Comparison of ENCODE assay signal across 14 cellular contexts in the genomic region with DNA sequence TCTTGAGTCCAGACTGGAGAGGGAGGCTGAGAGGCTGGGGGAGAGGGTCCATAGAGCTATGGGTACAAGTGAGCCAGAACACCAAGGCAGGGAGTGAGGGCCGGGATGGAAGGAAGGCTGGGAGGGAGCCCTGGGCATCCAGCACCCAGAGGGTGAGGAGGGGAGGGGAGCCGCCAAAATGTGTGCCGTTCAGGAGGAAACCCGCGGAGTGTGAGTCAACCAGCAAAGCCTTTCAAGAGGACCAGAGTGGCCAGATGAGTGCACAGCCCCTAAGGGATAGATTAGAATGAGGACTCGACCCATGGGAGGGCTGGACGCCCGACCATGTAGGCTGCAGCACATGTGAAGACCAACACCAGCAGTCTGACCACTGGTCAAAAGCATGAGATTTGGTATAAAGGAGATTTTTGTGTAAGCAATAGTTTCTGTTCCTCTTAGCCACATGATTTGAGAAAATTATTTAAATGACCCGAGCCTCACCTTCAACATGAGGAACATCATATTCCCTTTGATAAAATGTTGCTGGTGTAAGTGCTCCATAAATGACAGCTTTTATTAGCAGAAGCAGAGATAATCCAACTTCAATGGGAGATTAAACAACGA.
A peak's percentile ranks its signal among the peaks of the same experiment; 100 is the strongest.
DNase-seq lines count a peak whose midpoint lies in the region; ATAC-seq and TF ChIP-seq lines count a peak whose summit lies in the region.
"Had no signal": no experiment of that assay in that cellular context is flagged by ENCODE, and none has a peak within 500 bp of the region (broad histone marks: within the 10 kb centered on the region; RNA-seq: fewer than 3 reads in every experiment).

No MANE protein-coding gene starts in this region.

- H3K4ac ChIP-seq in mesenchymal stem cell (ENCODE audit: low read depth in 1 of 2, low read length in 2 of 2), result no peak overlapping the region

- H4K8ac ChIP-seq in mesenchymal stem cell (ENCODE audit: low read length), result no peak overlapping the region

- no peak overlapping the region for H3K4me3 ChIP-seq in OCI-LY3 (ENCODE audit: low read length)
- no peak overlapping the region for H3K4me3 ChIP-seq in mesenchymal stem cell (ENCODE audit: insufficient read depth in 1 of 2, low read depth in 1 of 2, low read length in 2 of 2)
- H3K4me3 ChIP-seq: SJCRH30 had no signal

- H2AFZ ChIP-seq in OCI-LY3 (ENCODE audit: low read depth, low read length) (no peak overlapping the region), mesenchymal stem cell (ENCODE audit: low read depth, low read length) (no peak overlapping the region)

- H3K79me1 ChIP-seq in mesenchymal stem cell (replicated peaks; ENCODE audit: low read length, poor library complexity, severe bottlenecking), result no peaks in the 10 kb centered on the region

- H3K36me3 ChIP-seq in OCI-LY3 (replicated peaks; ENCODE audit: low read depth, low read length), result no peaks in the 10 kb centered on the region
- no peaks in the 10 kb centered on the region for H3K36me3 ChIP-seq in mesenchymal stem cell (ENCODE audit: control insufficient read depth in 1 of 2, insufficient read depth in 2 of 2, low read depth in 1 of 2, low read length in 2 of 2)
- H3K36me3 ChIP-seq: SJCRH30, WERI-Rb-1 had no signal

- H4K20me1 ChIP-seq in OCI-LY3 (ENCODE audit: insufficient read depth, low read length), result no peaks in the 10 kb centered on the region

- peak overlapping the region in 1 of 2 experiments; percentile 29 for H2BK12ac ChIP-seq in mesenchymal stem cell (ENCODE audit: low read length in 2 of 2)

- H3K4me2 ChIP-seq in OCI-LY3 (ENCODE audit: low read length), result peak overlapping the region; percentile 9; the same call in 1 of the 2 replicates
- H3K4me2 ChIP-seq in mesenchymal stem cell (ENCODE audit: low read length, poor library complexity, severe bottlenecking), result peak overlapping the region; percentile 50

- H2BK5ac ChIP-seq in mesenchymal stem cell (ENCODE audit: low read depth, low read length, poor library complexity, severe bottlenecking), result no peak overlapping the region

- TF ChIP-seq CTCF in OCI-LY3 (IDR thresholded peaks at IDR 0.05; ENCODE audit: low read depth, low read length), result no peak

- no peaks in the 10 kb centered on the region for H3K79me2 ChIP-seq in OCI-LY3 (ENCODE audit: low read length)

- H3K27ac ChIP-seq in OCI-LY3 (ENCODE audit: low read length) (no peak overlapping the region), mesenchymal stem cell (ENCODE audit: low read length, poor library complexity, severe bottlenecking) (peak overlapping the region; percentile 38)
- H3K27ac ChIP-seq: SJCRH30, WERI-Rb-1 had no signal

- 82% methylated on average over 9 of the region's 10 CpGs for WGBS in mesenchymal stem cell

- H2AK5ac ChIP-seq in mesenchymal stem cell (ENCODE audit: low read length, severe bottlenecking), result peak overlapping the region; percentile 44

- H3K9ac ChIP-seq in OCI-LY3 (ENCODE audit: low read length) (no peak overlapping the region), mesenchymal stem cell (ENCODE audit: low read length) (no peak overlapping the region)

- ATAC-seq in GM19463 (IDR thresholded peaks at IDR 0.05; ENCODE audit: unreplicated experiment) (peak; percentile 28), HG03439 (IDR thresholded peaks at IDR 0.05; ENCODE audit: unreplicated experiment) (no peak), HG03139 (IDR thresholded peaks at IDR 0.05; ENCODE audit: unreplicated experiment) (no peak)

- H3K27me3 ChIP-seq in OCI-LY3 (ENCODE audit: low read depth, low read length) (no peaks in the 10 kb centered on the region), mesenchymal stem cell (ENCODE audit: control insufficient read depth in 1 of 2, insufficient read depth in 1 of 2, low read length in 2 of 2) (no peaks in the 10 kb centered on the region)
- H3K27me3 ChIP-seq: SJCRH30 had no signal

- H3K23ac ChIP-seq in mesenchymal stem cell (ENCODE audit: low read length in 2 of 2), result no peak overlapping the region

- no peaks in the 10 kb centered on the region for H3K9me3 ChIP-seq in OCI-LY3 (ENCODE audit: insufficient read depth, low read length)
- H3K9me3 ChIP-seq in mesenchymal stem cell (ENCODE audit: control insufficient read depth, low read length), result peaks cover 5% of the 10 kb centered on the region
- H3K9me3 ChIP-seq: SJCRH30 had no signal

- no peak overlapping the region for H2BK120ac ChIP-seq in mesenchymal stem cell (ENCODE audit: low read depth, low read length)

- no peak overlapping the region for H2BK15ac ChIP-seq in mesenchymal stem cell (ENCODE audit: low read depth, poor library complexity, severe bottlenecking)

- no peak overlapping the region for H3K18ac ChIP-seq in mesenchymal stem cell (ENCODE audit: low read depth in 1 of 2, low read length in 2 of 2)

- H3K14ac ChIP-seq in mesenchymal stem cell (ENCODE audit: low read length in 2 of 2), result no peak overlapping the region

- DNase-seq in Daoy (ENCODE audit: low read depth) (peak; percentile 78), mesenchymal stem cell (no peak)
- no peak for DNase-seq in stimulated activated CD8-positive, alpha-beta memory T cell treated with anti-CD3 and anti-CD28 coated beads, Interleukin-4, amount 100 ng/mL, for 48 hours
- DNase-seq: CD4-positive, CD25-positive, alpha-beta regulatory T cell; central memory CD4-positive, alpha-beta T cell; naive B cell; NCI-H1417; stimulated activated CD4-positive, alpha-beta T cell treated with anti-CD3 and anti-CD28 coated beads, Interleukin-4, amount 100 ng/mL, for 24 hours; WERI-Rb-1 had no signal

- H3K4me1 ChIP-seq in OCI-LY3 (ENCODE audit: low read length) (peaks cover 14% of the 10 kb centered on the region), mesenchymal stem cell (ENCODE audit: control insufficient read depth, insufficient read depth, low read depth, low read length) (peaks cover 16% of the 10 kb centered on the region)
- H3K4me1 ChIP-seq: SJCRH30 had no signal

- no peak overlapping the region for H4K91ac ChIP-seq in mesenchymal stem cell (ENCODE audit: low read length)
